17 cellular contexts compared by ENCODE assay signal in the genomic region with DNA sequence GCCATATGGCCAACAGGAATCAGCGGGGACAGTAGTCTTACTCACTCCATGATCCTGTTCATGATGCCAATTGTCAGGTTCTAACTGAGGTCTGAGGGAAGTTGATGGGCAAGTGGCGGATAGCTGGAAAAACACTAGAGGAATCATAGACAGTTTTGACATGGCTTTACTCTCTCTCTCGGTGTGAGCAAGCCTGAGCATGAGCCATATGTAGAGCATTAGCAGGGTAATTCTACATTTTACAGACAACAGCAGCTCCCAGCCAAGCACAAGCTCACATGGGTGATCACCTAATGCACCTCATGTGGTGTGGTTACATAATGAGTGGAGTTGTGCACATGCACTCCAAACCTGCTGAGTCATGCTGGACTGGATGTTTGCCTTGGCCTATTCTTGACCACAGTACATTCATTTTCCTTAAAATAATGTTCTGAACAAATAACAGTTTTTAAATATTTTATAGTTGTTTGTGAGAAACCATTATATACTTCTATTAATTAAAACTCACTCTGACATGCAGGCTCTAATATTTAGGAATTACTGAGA.
DNase-seq lines count a peak whose midpoint lies in the region; TF ChIP-seq lines count a peak whose summit lies in the region.
"Had no signal": no experiment of that assay in that cellular context is flagged by ENCODE, and none has a peak within 500 bp of the region (broad histone marks: within the 10 kb centered on the region; RNA-seq: fewer than 3 reads in every experiment).

No MANE protein-coding gene starts in this region.

- H3K9me3 ChIP-seq in sigmoid colon, result no peaks in the 10 kb centered on the region
- no peaks in the 10 kb centered on the region for H3K9me3 ChIP-seq in adrenal gland (replicated peaks in 1 of 3)
- H3K9me3 ChIP-seq: testis had no signal

- H3K27me3 Mint-ChIP-seq in endothelial cell (ENCODE audit: unreplicated experiment), result peaks cover 2% of the 10 kb centered on the region
- H3K27me3 Mint-ChIP-seq: CD4-positive, alpha-beta memory T cell had no signal

- DNase-seq in GM04503 (ENCODE audit: low read depth) (peak; percentile 20), M059J (ENCODE audit: low read depth) (peak; percentile 28), endothelial cell (ENCODE audit: low spot score) (no peak), retina (peak; percentile 5), sigmoid colon (no peak), adrenal gland (no peak), NCI-H2227 (lab: John Stamatoyannopoulos, UW; ENCODE audit: unreplicated experiment) (no peak)
- DNase-seq: activated gamma-delta T cell treated with Interleukin-2 at 50 U/mL for 16 hours, GF-D8, GOT3, head of caudate nucleus, NCI-H146, NCI-H774, testis had no signal

- intact Hi-C loops in sigmoid colon (cut with DNase I) (no loop called here), adrenal gland (cut with DNase I) (no loop called here)

- H3K36me3 ChIP-seq in sigmoid colon (no peaks in the 10 kb centered on the region), adrenal gland (replicated peaks in 1 of 2) (no peaks in the 10 kb centered on the region)
- H3K36me3 ChIP-seq: cardiac muscle cell had no signal

- no peak for TF ChIP-seq EP300 in sigmoid colon (IDR thresholded peaks at IDR 0.05)

- peak overlapping the region; percentile 57 for H3K4me3 Mint-ChIP-seq in endothelial cell (ENCODE audit: unreplicated experiment)
- H3K4me3 Mint-ChIP-seq: CD4-positive, alpha-beta memory T cell had no signal

- no peaks in the 10 kb centered on the region for H3K27me3 ChIP-seq in sigmoid colon
- no peaks in the 10 kb centered on the region for H3K27me3 ChIP-seq in adrenal gland
- H3K27me3 ChIP-seq: cardiac muscle cell, testis had no signal

- H3K4me1 ChIP-seq in sigmoid colon (no peaks in the 10 kb centered on the region), adrenal gland (replicated peaks in 1 of 2) (no peaks in the 10 kb centered on the region)
- H3K4me1 ChIP-seq: testis had no signal

- H3K36me3 Mint-ChIP-seq in endothelial cell (ENCODE audit: low read depth, unreplicated experiment), result no peaks in the 10 kb centered on the region
- H3K36me3 Mint-ChIP-seq: CD4-positive, alpha-beta memory T cell had no signal

- H3K4me1 Mint-ChIP-seq in endothelial cell (ENCODE audit: unreplicated experiment), result no peaks in the 10 kb centered on the region
- H3K4me1 Mint-ChIP-seq: CD4-positive, alpha-beta memory T cell had no signal

- no peak for TF ChIP-seq POLR2A in sigmoid colon (IDR thresholded peaks at IDR 0.05)
- TF ChIP-seq POLR2A in adrenal gland (IDR thresholded peaks at IDR 0.05), result no peak

- H3K9me3 Mint-ChIP-seq in endothelial cell (ENCODE audit: unreplicated experiment), result peaks cover 5% of the 10 kb centered on the region

- no peak overlapping the region for H3K27ac Mint-ChIP-seq in endothelial cell (ENCODE audit: unreplicated experiment)
- H3K27ac Mint-ChIP-seq: CD4-positive, alpha-beta memory T cell had no signal

- no peak overlapping the region for H3K4me3 ChIP-seq in sigmoid colon
- no peak overlapping the region for H3K4me3 ChIP-seq in adrenal gland
- H3K4me3 ChIP-seq: cardiac muscle cell, testis had no signal

- no peak overlapping the region for H3K27ac ChIP-seq in sigmoid colon
- H3K27ac ChIP-seq in adrenal gland, result no peak overlapping the region
- H3K27ac ChIP-seq: cardiac muscle cell, RWPE1, testis had no signal

- 87% methylated on average over 3 of the region's 3 CpGs for WGBS in sigmoid colon, 2 donors
- 83 to 100% (median 92%) methylated on average over 2 to 3 of the region's 3 CpGs for WGBS in adrenal gland, 4 donors

- TF ChIP-seq CTCF in endothelial cell (IDR thresholded peaks at IDR 0.05; ENCODE audit: unreplicated experiment) (no peak), sigmoid colon (IDR thresholded peaks at IDR 0.05) (no peak), adrenal gland (IDR thresholded peaks at IDR 0.05) (no peak)

Comparison
In these comparisons a context has a peak if more than half of its experiments do, and no peak if none do; other contexts are left out.
1. DNase-seq: peak in GM04503 (single experiment), M059J (single experiment) and retina (single experiment); none in endothelial cell (single experiment), sigmoid colon (single experiment), adrenal gland (0 of 7) and NCI-H2227 (single experiment).